ENCODE assay signal across 1 cellular context in genomic region chr11:119419834-119420492, GRCh38.
TF ChIP-seq lines count a peak whose summit lies in the region.

No MANE protein-coding gene starts in this region.

TF ChIP-seq in SK-N-SH treated with all-trans-retinoic acid at 6 μM for 48 hours, 23 proteins besides CTCF, POLR2A, EP300 and RAD21 (continued from another document):
- TF ChIP-seq, protein P1, sequence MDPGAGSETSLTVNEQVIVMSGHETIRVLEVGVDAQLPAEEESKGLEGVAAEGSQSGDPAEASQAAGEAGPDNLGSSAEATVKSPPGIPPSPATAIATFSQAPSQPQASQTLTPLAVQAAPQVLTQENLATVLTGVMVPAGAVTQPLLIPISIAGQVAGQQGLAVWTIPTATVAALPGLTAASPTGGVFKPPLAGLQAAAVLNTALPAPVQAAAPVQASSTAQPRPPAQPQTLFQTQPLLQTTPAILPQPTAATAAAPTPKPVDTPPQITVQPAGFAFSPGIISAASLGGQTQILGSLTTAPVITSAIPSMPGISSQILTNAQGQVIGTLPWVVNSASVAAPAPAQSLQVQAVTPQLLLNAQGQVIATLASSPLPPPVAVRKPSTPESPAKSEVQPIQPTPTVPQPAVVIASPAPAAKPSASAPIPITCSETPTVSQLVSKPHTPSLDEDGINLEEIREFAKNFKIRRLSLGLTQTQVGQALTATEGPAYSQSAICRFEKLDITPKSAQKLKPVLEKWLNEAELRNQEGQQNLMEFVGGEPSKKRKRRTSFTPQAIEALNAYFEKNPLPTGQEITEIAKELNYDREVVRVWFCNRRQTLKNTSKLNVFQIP (CRISPR knock-in tag; IDR thresholded peaks at IDR 0.05; ENCODE audit: borderline replicate concordance, low read depth) = no peak
